In genomic region chr3:187281191-187281714, GRCh38 we compare ENCODE assay signal across 21 cellular contexts. TPM values are rescaled to one million over a fixed set of nuclear protein-coding genes. Genes with fewer than 3 reads are reported as not detected.
DNase-seq lines count a peak whose midpoint lies in the region; ATAC-seq, FAIRE-seq and TF ChIP-seq lines count a peak whose summit lies in the region.
"Had no signal": no experiment of that assay in that cellular context is flagged by ENCODE, and none has a peak within 500 bp of the region (broad histone marks: within the 10 kb centered on the region; RNA-seq: fewer than 3 reads in every experiment).

No MANE protein-coding gene starts in this region.

- H3K4me1 ChIP-seq in HepG2 (ENCODE audit: insufficient read depth, low read length): peaks cover 31% of the 10 kb centered on the region
- H3K4me1 ChIP-seq: breast epithelium had no signal

- WGBS in HepG2 (ENCODE audit: low lambda C conversion rate): 68% methylated on average over 3 of the region's 4 CpGs

- no peak overlapping the region for H3K27ac ChIP-seq in HepG2 (ENCODE audit: extremely low read length, insufficient read depth, low read length)
- H3K27ac ChIP-seq: breast epithelium, thoracic aorta, VCaP had no signal

- H3K4me3 ChIP-seq in BJ (ENCODE audit: low read depth, low read length) (no peak overlapping the region), HepG2 (replicated peaks in 1 of 3; ENCODE audit: insufficient read depth in 1 of 3, low read depth in 2 of 3, low read length in 3 of 3) (no peak overlapping the region)
- H3K4me3 ChIP-seq: breast epithelium, thoracic aorta had no signal

- POLR2A ChIA-PET in BJ (lab: Charles Lee): no interaction called here
- POLR2A ChIA-PET in HepG2 (lab: Yijun Ruan, JAX): no interaction called here

- TF ChIP-seq CTCF in BJ (IDR thresholded peaks at IDR 0.05; ENCODE audit: insufficient read depth, low read depth, low read length): no peak
- TF ChIP-seq CTCF in HepG2 (CRISPR knock-in tag; IDR thresholded peaks at IDR 0.05): no peak

- ATAC-seq in HepG2 (peak; percentile 24; the same call in 1 of the 3 replicates), HG03354 (IDR thresholded peaks at IDR 0.05; ENCODE audit: poor library complexity, severe bottlenecking, unreplicated experiment) (no peak), HG03457 (IDR thresholded peaks at IDR 0.05; ENCODE audit: unreplicated experiment) (no peak)
- ATAC-seq: natural killer cell had no signal

- in situ Hi-C loops in HepG2 (cut with HindIII; ENCODE audit: extremely low pct_ligation_motif_present, low pct_unique_long_range_greater_than_20kb): no loop called here

- no peak overlapping the region for H3K9ac ChIP-seq in HepG2 (ENCODE audit: insufficient read depth, low read depth, low read length)

- H3K4me2 ChIP-seq in HepG2 (ENCODE audit: low read depth, low read length): no peak overlapping the region

- no peaks in the 10 kb centered on the region for H3K27me3 ChIP-seq in BJ (ENCODE audit: control insufficient read depth, insufficient read depth, low read length)
- H3K27me3 ChIP-seq in HepG2 (ENCODE audit: control insufficient read depth in 1 of 2, insufficient read depth in 2 of 2, low read length in 2 of 2): no peaks in the 10 kb centered on the region
- H3K27me3 ChIP-seq: breast epithelium had no signal

- CTCF ChIA-PET in BJ (lab: Yijun Ruan, JAX) (interaction anchor here (1.0 to 1.6 kb wide), 5 partner anchors 12 to 398 kb away, joined by 3 to 11 read pairs (median 3); no protein-coding TSS in a partner anchor), HepG2 (lab: Yijun Ruan, JAX; ENCODE audit: low intra/inter-chr PET ratio, low total read pairs) (no interaction called here)

- no peaks in the 10 kb centered on the region for H3K79me2 ChIP-seq in HepG2 (ENCODE audit: insufficient read depth, low read length)

- H2AFZ ChIP-seq in HepG2 (ENCODE audit: low read length): no peak overlapping the region

- no peak for TF ChIP-seq POLR2A in HepG2 (IDR thresholded peaks at IDR 0.05; ENCODE audit: insufficient read depth in 1 of 2, low read depth in 2 of 2, low read length in 2 of 2)

- no peaks in the 10 kb centered on the region for H3K9me3 ChIP-seq in HepG2 (ENCODE audit: low read length)
- H3K9me3 ChIP-seq: breast epithelium, thoracic aorta had no signal

- FAIRE-seq in HepG2 (lab: Jason Lieb, UNC): no peak

- peak; percentile 97 for DNase-seq in BJ (ENCODE audit: low read depth)
- DNase-seq in HS-5 (ENCODE audit: low read depth): peak; percentile 83
- peak; percentile 76 for DNase-seq in dedifferentiated amniotic fluid mesenchymal stem cell (ENCODE audit: extremely low spot score)
- no peak for DNase-seq in HepG2 (ENCODE audit: low spot score)
- no peak for DNase-seq in activated gamma-delta T cell treated with Interleukin-2 at 50 U/mL for 16 hours
- DNase-seq in cerebellar nuclear complex (lab: John Stamatoyannopoulos, UW): no peak
- DNase-seq: activated naive CD4-positive, alpha-beta T cell; effector memory CD4-positive, alpha-beta T cell; KBM-7; natural killer cell; NCI-H1417; NCI-H510A; OCI-M1; retina; stimulated activated CD4-positive, alpha-beta T cell treated with anti-CD3 and anti-CD28 coated beads, Interleukin-1b, Interleukin-23, amount 100 ng/mL, for 48 hours had no signal

- intact Hi-C loops in HepG2 (cut with micrococcal nuclease; ENCODE audit: unreplicated experiment): no loop called here

- no peaks in the 10 kb centered on the region for H4K20me1 ChIP-seq in HepG2 (ENCODE audit: insufficient read depth, low read length)

- no TSS peak for BruUV-seq in HepG2 (replicated peaks; lab: Mats Ljungman, UMichigan)

- TF ChIP-seq RAD21 in HepG2 (CRISPR knock-in tag; IDR thresholded peaks at IDR 0.05): no peak

- peaks cover 21% of the 10 kb centered on the region for H3K36me3 ChIP-seq in BJ (ENCODE audit: control insufficient read depth, insufficient read depth, low read length)
- peaks cover 0 to 2% of the 10 kb centered on the region in 2 experiments; a peak in 2 of 5 replicates for H3K36me3 ChIP-seq in HepG2 (replicated peaks in 1 of 2; ENCODE audit: control insufficient read depth in 1 of 2, insufficient read depth in 2 of 2, low read length in 2 of 2)
- H3K36me3 ChIP-seq: breast epithelium, thoracic aorta had no signal

- no peak for TF ChIP-seq EP300 in HepG2 (IDR thresholded peaks at IDR 0.05; ENCODE audit: low read depth in 2 of 2, low read length in 2 of 2)
- TF ChIP-seq EP300 in HepG2 (CRISPR knock-in tag; IDR thresholded peaks at IDR 0.05; ENCODE audit: borderline replicate concordance): no peak

TF ChIP-seq in HepG2, 621 proteins besides CTCF, POLR2A, EP300 and RAD21 (continues in another document):
- TF ChIP-seq FOSL2 (CRISPR knock-in tag; IDR thresholded peaks at IDR 0.05) (0 out of 2 replicates have a peak, but pooled peaks have one; percentile 42), ZNF121 (CRISPR knock-in tag; IDR thresholded peaks at IDR 0.05) (no peak), SALL1 (CRISPR knock-in tag; IDR thresholded peaks at IDR 0.05) (no peak), EEA1 (CRISPR knock-in tag; IDR thresholded peaks at IDR 0.05; ENCODE audit: borderline replicate concordance) (no peak), ZNF20 (CRISPR knock-in tag; IDR thresholded peaks at IDR 0.05) (no peak), SSRP1 (CRISPR knock-in tag; IDR thresholded peaks at IDR 0.05) (0 out of 2 replicates have a peak, but pooled peaks have one; percentile 24), ZNF883 (CRISPR knock-in tag; IDR thresholded peaks at IDR 0.05; ENCODE audit: not compliant biosample characterization) (no peak), ZNF570 (CRISPR knock-in tag; IDR thresholded peaks at IDR 0.05; ENCODE audit: borderline replicate concordance) (no peak), FOXA3 (CRISPR knock-in tag; IDR thresholded peaks at IDR 0.05) (0 out of 2 replicates have a peak, but pooled peaks have one; percentile 13), ZNF543 (CRISPR knock-in tag; IDR thresholded peaks at IDR 0.05) (no peak), ZFP82 (CRISPR knock-in tag; IDR thresholded peaks at IDR 0.05; ENCODE audit: borderline replicate concordance) (no peak), ARID5B (CRISPR knock-in tag; IDR thresholded peaks at IDR 0.05) (0 out of 2 replicates have a peak, but pooled peaks have one; percentile 13), SAP130 (CRISPR knock-in tag; IDR thresholded peaks at IDR 0.05; ENCODE audit: low read depth) (0 out of 2 replicates have a peak, but pooled peaks have one; percentile 15), ZNF317 (CRISPR knock-in tag; IDR thresholded peaks at IDR 0.05) (no peak), ZNF136 (CRISPR knock-in tag; IDR thresholded peaks at IDR 0.05; ENCODE audit: low read depth) (no peak), ZNF619 (CRISPR knock-in tag; IDR thresholded peaks at IDR 0.05) (no peak), ZSCAN25 (CRISPR knock-in tag; IDR thresholded peaks at IDR 0.05) (no peak)

RNA-seq across cellular contexts. Expression of gene MASP1, which starts 10.3 kb away (rescaled TPM):
- polyA plus RNA-seq in BJ (2011; rRNA removed) (244 and 321 TPM in 2 replicates), HepG2 (2011; rRNA removed) (56.0 and 101 TPM in 2 replicates)
- polyA minus RNA-seq in BJ (2011; rRNA and poly(A)+ RNA removed): 318 and 474 TPM in 2 replicates
- total RNA-seq in HepG2 (2016; rRNA removed; fragmentation: Illumina TruSeq; extraction: Trizol): 9.3 and 10.8 TPM in 2 replicates
- 1.7 and 3.3 TPM in 2 replicates for total RNA-seq in HepG2 (2016; cell fraction: cytosol; rRNA removed; fragmentation: Illumina TruSeq; extraction: Trizol; ENCODE audit: low read depth)
- 9.1 and 10.4 TPM in 2 replicates for total RNA-seq in HepG2 (2016; cell fraction: insoluble cytoplasmic fraction; rRNA removed; fragmentation: Illumina TruSeq; extraction: Trizol)
- 6.3 and 6.5 TPM in 2 replicates for total RNA-seq in HepG2 (2016; cell fraction: membrane; rRNA removed; fragmentation: Illumina TruSeq; extraction: Trizol)
- 12.0 and 12.7 TPM in 2 replicates for total RNA-seq in HepG2 (2016; cell fraction: nucleus; rRNA removed; fragmentation: Illumina TruSeq; extraction: Trizol)
- 57.2 and 89.8 TPM in 2 replicates for polyA plus RNA-seq in HepG2 (2011; cell fraction: cytosol; rRNA removed)
- polyA plus RNA-seq in HepG2 (2011; cell fraction: nucleus; rRNA removed): 40.9 and 70.4 TPM in 2 replicates
- 68.4 and 103 TPM in 2 replicates for polyA plus RNA-seq in HepG2 (2012)
- polyA plus RNA-seq in HepG2 (2016; cell fraction: cytosol; fragmentation: Illumina TruSeq; extraction: Trizol; ENCODE audit: low read depth): 2.1 and 3.3 TPM in 2 replicates
- 6.9 and 8.4 TPM in 2 replicates for polyA plus RNA-seq in HepG2 (2016; cell fraction: insoluble cytoplasmic fraction; fragmentation: Illumina TruSeq; extraction: Trizol; ENCODE audit: low read depth)
- polyA plus RNA-seq in HepG2 (2016; cell fraction: membrane; fragmentation: Illumina TruSeq; extraction: Trizol; ENCODE audit: low read depth): 3.7 and 3.9 TPM in 2 replicates
- polyA plus RNA-seq in HepG2 (2016; cell fraction: nucleus; fragmentation: Illumina TruSeq; extraction: Trizol; ENCODE audit: insufficient read depth, low read depth): 8.7 and 10.5 TPM in 2 replicates
- polyA minus RNA-seq in HepG2 (2011; rRNA and poly(A)+ RNA removed; ENCODE audit: low replicate concordance): 15.9 and 150 TPM in 2 replicates
- polyA minus RNA-seq in HepG2 (2011; cell fraction: cytosol; rRNA and poly(A)+ RNA removed): 35.9 and 59.8 TPM in 2 replicates
- polyA minus RNA-seq in HepG2 (2011; cell fraction: nucleus; rRNA and poly(A)+ RNA removed): 42.6 and 75.7 TPM in 2 replicates
- total RNA-seq: activated CD8-positive, alpha-beta memory T cell treated with anti-CD3 and anti-CD28 coated beads for 36 hours; natural killer cell had no signal

Comparison
In these comparisons a context has a peak if more than half of its experiments do, and no peak if none do; other contexts are left out.
1. DNase-seq: peak in BJ (single experiment), HS-5 (single experiment) and dedifferentiated amniotic fluid mesenchymal stem cell (single experiment); none in HepG2 (single experiment), activated gamma-delta T cell treated with Interleukin-2 at 50 U/mL for 16 hours (single experiment) and cerebellar nuclear complex (0 of 2).